In the genomic region with DNA sequence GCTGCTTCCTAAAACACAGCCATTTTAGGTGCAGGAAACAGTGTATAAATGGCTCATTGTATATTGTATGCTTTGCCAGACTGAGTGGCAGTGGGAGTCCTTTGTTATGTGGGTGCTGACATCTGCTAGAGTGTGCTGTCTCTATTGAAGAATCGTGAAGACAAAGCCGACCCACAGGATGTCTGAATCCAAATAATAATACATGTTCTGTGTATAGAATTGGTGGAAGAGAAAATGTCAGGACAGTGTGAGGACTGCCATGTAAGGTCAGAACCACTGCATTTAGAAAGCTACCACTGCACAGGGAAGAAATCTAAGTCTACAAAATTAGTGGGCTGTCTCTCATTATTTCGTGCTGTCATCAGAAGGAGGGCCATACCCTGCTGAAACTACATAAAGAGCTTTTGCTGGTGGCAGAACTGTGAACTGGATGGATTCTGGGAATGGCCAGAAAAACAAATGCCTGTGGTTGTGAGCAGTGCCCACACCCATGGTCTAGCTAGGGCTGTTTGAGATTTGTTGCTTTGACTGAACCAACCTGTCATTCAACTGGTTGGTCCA, we compare ENCODE assay signal across 11 cellular contexts. TPM values are rescaled to one million over a fixed set of nuclear protein-coding genes. Genes with fewer than 3 reads are reported as not detected.
DNase-seq lines count a peak whose midpoint lies in the region; ATAC-seq, FAIRE-seq and TF ChIP-seq lines count a peak whose summit lies in the region.
"Had no signal": no experiment of that assay in that cellular context is flagged by ENCODE, and none has a peak within 500 bp of the region (broad histone marks: within the 10 kb centered on the region; RNA-seq: fewer than 3 reads in every experiment).

No MANE protein-coding gene starts in this region.

- no peaks in the 10 kb centered on the region for H3K79me2 ChIP-seq in keratinocyte (ENCODE audit: control insufficient read depth, insufficient read depth, low read length)

- H3K36me3 ChIP-seq in keratinocyte (ENCODE audit: control insufficient read depth in 2 of 2, extremely low read depth in 1 of 2, insufficient read depth in 2 of 2, low read length in 2 of 2): no peaks in the 10 kb centered on the region
- H3K36me3 ChIP-seq in upper lobe of right lung: no peaks in the 10 kb centered on the region
- H3K36me3 ChIP-seq: ovary, transverse colon had no signal

- peak overlapping the region; percentile 81 for H3K4me3 Mint-ChIP-seq in activated naive CD4-positive, alpha-beta T cell treated with anti-CD3 and anti-CD28 coated beads for 36 hours

- peak overlapping the region; percentile 32 for H2AFZ ChIP-seq in keratinocyte (ENCODE audit: control insufficient read depth, low read length)

- peak overlapping the region; percentile 13 for H3K4me2 ChIP-seq in keratinocyte (ENCODE audit: control insufficient read depth, extremely low read depth, insufficient read depth, low read depth, low read length)

- no peaks in the 10 kb centered on the region for H3K9me3 ChIP-seq in keratinocyte (ENCODE audit: control insufficient read depth, low read depth, low read length)
- H3K9me3 ChIP-seq in upper lobe of right lung: no peaks in the 10 kb centered on the region
- H3K9me3 ChIP-seq: ovary, transverse colon had no signal

- H3K4me3 ChIP-seq in WI38 (ENCODE audit: low read depth, low read length) (peak overlapping the region; percentile 63), keratinocyte (ENCODE audit: control insufficient read depth in 2 of 3, extremely low read depth in 1 of 3, insufficient read depth in 2 of 3, low read depth in 1 of 3, low read length in 3 of 3) (no peak overlapping the region), upper lobe of right lung (peak overlapping the region; percentile 42)
- H3K4me3 ChIP-seq: ovary had no signal

- H3K9me3 Mint-ChIP-seq in activated naive CD4-positive, alpha-beta T cell treated with anti-CD3 and anti-CD28 coated beads for 36 hours: no peaks in the 10 kb centered on the region

- no peak for ATAC-seq in upper lobe of right lung

- no peak for DNase-seq in activated naive CD4-positive, alpha-beta T cell treated with anti-CD3 and anti-CD28 coated beads for 36 hours
- DNase-seq in activated naive CD4-positive, alpha-beta T cell treated with anti-CD3 and anti-CD28 coated beads, Interleukin-2, amount 50 U/mL, for 16 hours: no peak
- DNase-seq in keratinocyte (ENCODE audit: low read depth, low spot score): no peak
- no peak for DNase-seq in upper lobe of right lung
- no peak for DNase-seq in ureter (ENCODE audit: low spot score)
- DNase-seq in NCI-H1092 treated with DMSO at 0.1 percent for 48 hours (lab: John Stamatoyannopoulos, UW): no peak
- no peak for DNase-seq in NK-92 (lab: John Stamatoyannopoulos, UW; ENCODE audit: unreplicated experiment)
- DNase-seq: C1 segment of cervical spinal cord, ovary, transverse colon had no signal

- H3K27me3 Mint-ChIP-seq in activated naive CD4-positive, alpha-beta T cell treated with anti-CD3 and anti-CD28 coated beads for 36 hours (ENCODE audit: low read depth): no peaks in the 10 kb centered on the region

- TF ChIP-seq CTCF in WI38 (IDR thresholded peaks at IDR 0.05; ENCODE audit: low read depth, low read length): no peak
- no peak for TF ChIP-seq CTCF in keratinocyte (optimal IDR thresholded peaks at IDR 0.05 in 1 of 3, IDR thresholded peaks at IDR 0.05 in 1 of 3, conservative IDR thresholded peaks at IDR 0.05 in 1 of 3; ENCODE audit: extremely low read depth in 1 of 3, insufficient read depth in 2 of 3, low read length in 3 of 3)
- TF ChIP-seq CTCF in upper lobe of right lung (IDR thresholded peaks at IDR 0.05): no peak

- intact Hi-C loops in activated naive CD4-positive, alpha-beta T cell treated with anti-CD3 and anti-CD28 coated beads for 36 hours (cut with micrococcal nuclease): loop anchor here (5.0 to 10.0 kb wide), 3 partner anchors 383 to 1016 kb away; partner anchors contain the start of genes DNAJC21, NADK2 and NIPBL
- intact Hi-C loops in upper lobe of right lung (cut with DNase I): no loop called here

- peak overlapping the region; percentile 100 for H3K27ac Mint-ChIP-seq in activated naive CD4-positive, alpha-beta T cell treated with anti-CD3 and anti-CD28 coated beads for 36 hours

- no peak for FAIRE-seq in keratinocyte (lab: Jason Lieb, UNC)

- no peaks in the 10 kb centered on the region for H3K27me3 ChIP-seq in keratinocyte (ENCODE audit: control insufficient read depth, extremely low read depth, insufficient read depth, low read length)
- no peaks in the 10 kb centered on the region for H3K27me3 ChIP-seq in upper lobe of right lung
- H3K27me3 ChIP-seq: ovary, transverse colon had no signal

- H4K20me1 ChIP-seq in keratinocyte (ENCODE audit: control insufficient read depth, extremely low read depth, insufficient read depth, low read length): no peaks in the 10 kb centered on the region

- H3K4me1 ChIP-seq in keratinocyte (ENCODE audit: control insufficient read depth, extremely low read depth, insufficient read depth, low read length): peaks cover 49% of the 10 kb centered on the region
- no peaks in the 10 kb centered on the region for H3K4me1 ChIP-seq in upper lobe of right lung
- H3K4me1 ChIP-seq: transverse colon had no signal

- H3K9me1 ChIP-seq in keratinocyte (ENCODE audit: control insufficient read depth, extremely low read depth, insufficient read depth, low read length): no peaks in the 10 kb centered on the region

- no peak overlapping the region for H3K9ac ChIP-seq in keratinocyte (ENCODE audit: control insufficient read depth, extremely low read depth, insufficient read depth, low read length)

- no peak overlapping the region for H3K27ac ChIP-seq in keratinocyte (ENCODE audit: control insufficient read depth, insufficient read depth, low read length)
- H3K27ac ChIP-seq in upper lobe of right lung: peak overlapping the region; percentile 61
- H3K27ac ChIP-seq: ovary had no signal

- CTCF ChIA-PET in activated naive CD4-positive, alpha-beta T cell treated with anti-CD3 and anti-CD28 coated beads for 36 hours (lab: Charles Lee): interaction anchor here (0.9 to 14.8 kb wide), 15 partner anchors 8 to 208 kb away, joined by 3 to 163 read pairs (median 7); no protein-coding TSS in a partner anchor

- peaks cover 70% of the 10 kb centered on the region for H3K4me1 Mint-ChIP-seq in activated naive CD4-positive, alpha-beta T cell treated with anti-CD3 and anti-CD28 coated beads for 36 hours (ENCODE audit: low read depth)

- peaks cover 91% of the 10 kb centered on the region for H3K36me3 Mint-ChIP-seq in activated naive CD4-positive, alpha-beta T cell treated with anti-CD3 and anti-CD28 coated beads for 36 hours (ENCODE audit: low read depth)

- dilution Hi-C loops in keratinocyte (cut with MboI; ENCODE audit: extremely low pct_ligation_motif_present, low sequenced_read_pairs): no loop called here

RNA-seq across cellular contexts. Expression of gene IL7R, which starts 2.5 kb away (rescaled TPM):
- 100 to 1,000 TPM; 144 to 147 TPM for total RNA-seq in activated naive CD4-positive, alpha-beta T cell treated with anti-CD3 and anti-CD28 coated beads for 36 hours
- polyA plus RNA-seq in keratinocyte: 2.8 to 5.9 TPM (median 4.7 TPM) in 3 replicates
- polyA plus RNA-seq in keratinocyte (2011; ENCODE audit: low read depth): not detected
- 1.7 and 2.7 TPM in 2 replicates for polyA plus RNA-seq in keratinocyte (2011; cell fraction: cytosol; rRNA removed)
- polyA plus RNA-seq in keratinocyte (2011; cell fraction: nucleus; rRNA removed): 4.5 and 5.1 TPM in 2 replicates
- 4.6 TPM in 1 of 2 replicates, not detected in the other for polyA plus RNA-seq in keratinocyte (2012; ENCODE audit: low replicate concordance)
- polyA minus RNA-seq in keratinocyte: 2.7 to 8.5 TPM (median 4.6 TPM) in 3 replicates
- 1.9 TPM for polyA minus RNA-seq in keratinocyte (2011; cell fraction: cytosol; rRNA and poly(A)+ RNA removed)
- polyA minus RNA-seq in keratinocyte (2011; cell fraction: nucleus; rRNA and poly(A)+ RNA removed): 3.6 and 6.4 TPM in 2 replicates
- total RNA-seq in upper lobe of right lung: 226 TPM
- 34.9 TPM for total RNA-seq in ureter

Comparison
In these comparisons a context has a peak if more than half of its experiments do, and no peak if none do; other contexts are left out.
1. H3K4me3 ChIP-seq: peak in WI38 (single experiment) and upper lobe of right lung (single experiment); none in keratinocyte (0 of 3).